In genomic region chr4:80307774-80308465, GRCh38 we compare ENCODE assay signal across 12 cellular contexts. TPM values are rescaled to one million over a fixed set of nuclear protein-coding genes. Genes with fewer than 3 reads are reported as not detected.
DNase-seq lines count a peak whose midpoint lies in the region; ATAC-seq, FAIRE-seq and TF ChIP-seq lines count a peak whose summit lies in the region.
"Had no signal": no experiment of that assay in that cellular context is flagged by ENCODE, and none has a peak within 500 bp of the region (broad histone marks: within the 10 kb centered on the region; RNA-seq: fewer than 3 reads in every experiment).

No MANE protein-coding gene starts in this region.

- no peak overlapping the region for H3K27ac Mint-ChIP-seq in activated CD4-positive, alpha-beta T cell treated with anti-CD3 and anti-CD28 coated beads, Interleukin-2, amount 10 ng/mL, durations not matched to agents 24 days and 14 days

- peak; percentile 25 for ATAC-seq in left ventricle myocardium superior
- no peak for ATAC-seq in Right ventricle myocardium superior (ENCODE audit: poor library complexity)

- no peak overlapping the region for H3K4me3 Mint-ChIP-seq in activated CD4-positive, alpha-beta T cell treated with anti-CD3 and anti-CD28 coated beads, Interleukin-2, amount 10 ng/mL, durations not matched to agents 24 days and 14 days
- H3K4me3 Mint-ChIP-seq: naive B cell had no signal

- no peak for TF ChIP-seq CTCF in foreskin fibroblast (IDR thresholded peaks at IDR 0.05; ENCODE audit: low read depth, low read length)

- intact Hi-C loops in left ventricle myocardium superior (cut with micrococcal nuclease): no loop called here
- intact Hi-C loops in Right ventricle myocardium superior (cut with DNase I): no loop called here
- intact Hi-C loops in activated CD4-positive, alpha-beta T cell treated with anti-CD3 and anti-CD28 coated beads, Interleukin-2, amount 10 ng/mL, durations not matched to agents 24 days and 14 days (cut with micrococcal nuclease): no loop called here

- no peaks in the 10 kb centered on the region for H3K36me3 Mint-ChIP-seq in activated CD4-positive, alpha-beta T cell treated with anti-CD3 and anti-CD28 coated beads, Interleukin-2, amount 10 ng/mL, durations not matched to agents 24 days and 14 days (ENCODE audit: low read depth)
- H3K36me3 Mint-ChIP-seq: naive B cell had no signal

- no peaks in the 10 kb centered on the region for H3K9me3 Mint-ChIP-seq in activated CD4-positive, alpha-beta T cell treated with anti-CD3 and anti-CD28 coated beads, Interleukin-2, amount 10 ng/mL, durations not matched to agents 24 days and 14 days

- H3K27me3 Mint-ChIP-seq in activated CD4-positive, alpha-beta T cell treated with anti-CD3 and anti-CD28 coated beads, Interleukin-2, amount 10 ng/mL, durations not matched to agents 24 days and 14 days: peaks cover 14% of the 10 kb centered on the region

- DNase-seq in left ventricle myocardium superior (no peak), Right ventricle myocardium superior (no peak), RCC 7860 (ENCODE audit: low spot score) (peak; percentile 83), foreskin fibroblast (peak; percentile 61 to 74), urothelium cell line (ENCODE audit: low spot score) (peak; percentile 33), NK-92 (lab: John Stamatoyannopoulos, UW; ENCODE audit: unreplicated experiment) (no peak)
- DNase-seq in activated CD4-positive, alpha-beta T cell treated with anti-CD3 and anti-CD28 coated beads, Interleukin-2, amount 10 ng/mL, durations not matched to agents 24 days and 14 days: no peak
- DNase-seq in activated CD4-positive, alpha-beta T cell treated with anti-CD3 and anti-CD28 coated beads, Interleukin-2, amount 50 U/mL, for 48 hours: no peak
- DNase-seq: activated gamma-delta T cell, naive B cell had no signal

- no peak overlapping the region for H3K4me3 ChIP-seq in foreskin fibroblast (ENCODE audit: low read depth in 1 of 2, low read length in 2 of 2)
- H3K4me3 ChIP-seq: BLaER1 treated with 17β-estradiol and CSF1 and Interleukin-3, amounts not matched to agents 10 nM and 100 nM had no signal

- H3K4me1 Mint-ChIP-seq in activated CD4-positive, alpha-beta T cell treated with anti-CD3 and anti-CD28 coated beads, Interleukin-2, amount 10 ng/mL, durations not matched to agents 24 days and 14 days: no peaks in the 10 kb centered on the region
- H3K4me1 Mint-ChIP-seq: naive B cell had no signal

- FAIRE-seq in RCC 7860 (lab: Jason Lieb, UNC) (peak; percentile 81), urothelium cell line (lab: Jason Lieb, UNC) (no peak)

RNA-seq across cellular contexts. Expression of gene CFAP299, which starts 27.6 kb away (rescaled TPM):
- not detected for total RNA-seq in left ventricle myocardium superior
- total RNA-seq in Right ventricle myocardium superior: not detected
- total RNA-seq in activated CD4-positive, alpha-beta T cell treated with anti-CD3 and anti-CD28 coated beads, Interleukin-2, amount 10 ng/mL, durations not matched to agents 24 days and 14 days: not detected in 2 replicates
- total RNA-seq: T-helper 2 cell treated with Interferon-gamma antibody and Interleukin-4, amounts not matched to agents 100 ng/mL and 5 ng/mL, for 36 hours had no signal

RNA-seq across cellular contexts. Expression of gene FGF5, which starts 41.5 kb away (rescaled TPM):
- total RNA-seq in left ventricle myocardium superior: 0.97 TPM
- 0.91 TPM for total RNA-seq in Right ventricle myocardium superior
- not detected in 2 replicates for total RNA-seq in activated CD4-positive, alpha-beta T cell treated with anti-CD3 and anti-CD28 coated beads, Interleukin-2, amount 10 ng/mL, durations not matched to agents 24 days and 14 days
- total RNA-seq: T-helper 2 cell treated with Interferon-gamma antibody and Interleukin-4, amounts not matched to agents 100 ng/mL and 5 ng/mL, for 36 hours had no signal

Comparison
In these comparisons a context has a peak if more than half of its experiments do, and no peak if none do; other contexts are left out.
1. DNase-seq: peak in RCC 7860 (single experiment), foreskin fibroblast (2 of 2) and urothelium cell line (single experiment); none in left ventricle myocardium superior (single experiment), Right ventricle myocardium superior (single experiment), activated CD4-positive, alpha-beta T cell treated with anti-CD3 and anti-CD28 coated beads, Interleukin-2, amount 10 ng/mL, durations not matched to agents 24 days and 14 days (single experiment), activated CD4-positive, alpha-beta T cell treated with anti-CD3 and anti-CD28 coated beads, Interleukin-2, amount 50 U/mL, for 48 hours (0 of 2) and NK-92 (single experiment).